In the genomic region with DNA sequence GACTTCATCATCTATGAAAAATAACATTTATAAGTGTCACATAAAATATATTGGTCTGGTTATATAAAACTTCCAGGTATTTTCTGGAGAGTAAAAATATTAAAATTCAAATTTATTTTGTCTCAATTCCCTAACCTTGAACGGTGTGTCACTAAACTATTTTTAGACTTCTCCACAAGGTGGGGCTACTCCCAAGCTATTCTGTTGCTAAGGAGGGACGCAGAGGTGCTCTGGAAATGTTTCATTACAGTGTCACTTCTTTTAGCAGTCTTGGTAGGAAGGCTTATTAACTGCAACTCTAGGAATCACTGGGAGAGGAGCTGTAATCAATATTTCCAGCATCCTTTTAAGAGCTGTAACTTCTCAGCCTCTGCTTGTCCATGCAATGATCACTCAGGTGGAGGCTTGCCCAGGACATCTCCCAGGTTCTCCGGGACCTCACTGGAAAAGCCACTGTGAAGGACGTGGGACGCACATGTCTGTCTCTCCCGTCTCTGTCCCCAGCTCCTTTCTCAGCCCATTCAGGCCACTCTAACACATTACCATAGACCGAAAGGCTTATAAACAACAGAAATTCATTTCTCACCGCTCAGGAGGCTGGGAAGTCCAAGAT, we compare ENCODE assay signal across 8 cellular contexts. TPM values are rescaled to one million over a fixed set of nuclear protein-coding genes. Genes with fewer than 3 reads are reported as not detected.
DNase-seq lines count a peak whose midpoint lies in the region; ATAC-seq and TF ChIP-seq lines count a peak whose summit lies in the region.

No MANE protein-coding gene starts in this region.

- ATAC-seq in HG03139 (IDR thresholded peaks at IDR 0.05; ENCODE audit: unreplicated experiment) (no peak), GM18502 (IDR thresholded peaks at IDR 0.05; ENCODE audit: poor library complexity, unreplicated experiment) (no peak), GM18517 (IDR thresholded peaks at IDR 0.05; ENCODE audit: unreplicated experiment) (no peak)
- no peak for ATAC-seq in activated CD4-positive, CD25-positive, alpha-beta regulatory T cell treated with anti-CD3 and anti-CD28 coated beads, Interleukin-2, amount 50 U/mL, for 24 hours

- H3K9me3 ChIP-seq in BE2C = no peaks in the 10 kb centered on the region

- no peaks in the 10 kb centered on the region for H3K4me1 ChIP-seq in BE2C

- H3K27me3 ChIP-seq in BE2C = no peaks in the 10 kb centered on the region

- TF ChIP-seq CTCF in BE2C (IDR thresholded peaks at IDR 0.05; ENCODE audit: low read depth, low read length) = peak; percentile 75
- peak; percentile 60 for TF ChIP-seq CTCF in fibroblast of villous mesenchyme (IDR thresholded peaks at IDR 0.05; ENCODE audit: insufficient read depth, low read depth, low read length)

- peak; percentile 37 for DNase-seq in BE2C
- peak; percentile 54 for DNase-seq in HT1080 (ENCODE audit: low read depth)
- DNase-seq in RKO (ENCODE audit: low spot score) = peak; percentile 63
- DNase-seq in fibroblast of villous mesenchyme (ENCODE audit: low read depth) = peak; percentile 51

- H3K36me3 ChIP-seq in BE2C = no peaks in the 10 kb centered on the region

- no peak overlapping the region for H3K4me3 ChIP-seq in BE2C (ENCODE audit: low read depth, low read length)
- H3K4me3 ChIP-seq in fibroblast of villous mesenchyme (ENCODE audit: low read depth, low read length) = no peak overlapping the region

RNA-seq across cellular contexts. Expression of gene DNAH5, which starts 32.5 kb away (rescaled TPM):
- polyA plus RNA-seq in BE2C (2012; ENCODE audit: insufficient read depth, insufficient read length, low read depth) = 0.49 TPM
- total RNA-seq in HT1080 (2014; rRNA removed; shearing (Covaris generic)) = 0.16 and 0.50 TPM in 2 replicates
- polyA plus RNA-seq in HT1080 (2015; cell fraction: cytosol; rRNA removed) = 0.58 and 1.2 TPM in 2 replicates
- 1.3 and 1.7 TPM in 2 replicates for polyA plus RNA-seq in HT1080 (2015; cell fraction: nucleus; rRNA removed)
- 0.97 and 1.3 TPM in 2 replicates for total RNA-seq in fibroblast of villous mesenchyme
